In genomic region chr5:17314907-17315471, GRCh38 we compare ENCODE assay signal across 1 cellular context.
TF ChIP-seq lines count a peak whose summit lies in the region.

No MANE protein-coding gene starts in this region.

TF ChIP-seq in HEK293, 187 proteins besides CTCF, POLR2A, EP300 and RAD21 (continued from another document and continues in another):
- TF ChIP-seq PRDM6 (tag by site-specific recombination; IDR thresholded peaks at IDR 0.05) (no peak; the same call in 1 of the 2 replicates), ZNF626 (tag by site-specific recombination; IDR thresholded peaks at IDR 0.05) (no peak), ZBTB26 (tag by site-specific recombination; optimal IDR thresholded peaks at IDR 0.05) (no peak), HOXC10 (CRISPR knock-in tag; IDR thresholded peaks at IDR 0.05) (no peak), ZNF311 (tag by site-specific recombination; IDR thresholded peaks at IDR 0.05; ENCODE audit: borderline replicate concordance) (no peak), ZNF133 (tag by site-specific recombination; IDR thresholded peaks at IDR 0.05) (no peak), ZBTB20 (tag by site-specific recombination; IDR thresholded peaks at IDR 0.05) (0 out of 2 replicates have a peak, but pooled peaks have one; percentile 13), BCL6B (tag by site-specific recombination; IDR thresholded peaks at IDR 0.05) (peak; percentile 55), GLI4 (tag by site-specific recombination; IDR thresholded peaks at IDR 0.05) (no peak), BCL11A (tag by site-specific recombination; IDR thresholded peaks at IDR 0.05; ENCODE audit: low read depth) (peak; percentile 97), GFI1B (tag by site-specific recombination; IDR thresholded peaks at IDR 0.05) (peak; percentile 94), ZXDB (tag by site-specific recombination; IDR thresholded peaks at IDR 0.05) (peak; percentile 89), ZNF239 (tag by site-specific recombination; IDR thresholded peaks at IDR 0.05) (no peak), ZNF660 (tag by site-specific recombination; IDR thresholded peaks at IDR 0.05) (no peak), ZNF610 (tag by site-specific recombination; IDR thresholded peaks at IDR 0.05; ENCODE audit: borderline replicate concordance) (0 out of 2 replicates have a peak, but pooled peaks have one; percentile 47), ZNF18 (tag by site-specific recombination; IDR thresholded peaks at IDR 0.05) (0 out of 2 replicates have a peak, but pooled peaks have one; percentile 48), ZNF623 (tag by site-specific recombination; IDR thresholded peaks at IDR 0.05) (no peak), ZNF24 (tag by site-specific recombination; IDR thresholded peaks at IDR 0.05) (peak; percentile 83), ZNF302 (tag by site-specific recombination; IDR thresholded peaks at IDR 0.05; ENCODE audit: low read depth) (no peak), ZNF48 (tag by site-specific recombination; IDR thresholded peaks at IDR 0.05) (no peak), ZNF596 (tag by site-specific recombination; IDR thresholded peaks at IDR 0.05) (no peak), ZEB2 (tag by site-specific recombination; IDR thresholded peaks at IDR 0.05) (peak; percentile 87), ZSCAN4 (tag by site-specific recombination; IDR thresholded peaks at IDR 0.05) (peak; percentile 38; the same call in 1 of the 2 replicates), ZNF785 (tag by site-specific recombination; IDR thresholded peaks at IDR 0.05) (no peak), KLF10 (tag by site-specific recombination; IDR thresholded peaks at IDR 0.05) (peak; percentile 48; the same call in 1 of the 2 replicates), TCF7L2 (IDR thresholded peaks at IDR 0.05; ENCODE audit: borderline replicate concordance, low read depth, low read length) (no peak), ZNF114 (tag by site-specific recombination; IDR thresholded peaks at IDR 0.05) (no peak), ZNF704 (tag by site-specific recombination; IDR thresholded peaks at IDR 0.05) (no peak), ZNF26 (tag by site-specific recombination; IDR thresholded peaks at IDR 0.05) (no peak), ZBTB7A (tag by site-specific recombination; IDR thresholded peaks at IDR 0.05; ENCODE audit: low read depth) (peak; percentile 80; the same call in 1 of the 2 replicates), ZNF76 (tag by site-specific recombination; IDR thresholded peaks at IDR 0.05; ENCODE audit: borderline replicate concordance, low read depth) (0 out of 2 replicates have a peak, but pooled peaks have one; percentile 31), REST (tag by site-specific recombination; IDR thresholded peaks at IDR 0.05) (no peak), ZNF600 (tag by site-specific recombination; IDR thresholded peaks at IDR 0.05) (peak; percentile 38; the same call in 1 of the 2 replicates), MYNN (tag by site-specific recombination; IDR thresholded peaks at IDR 0.05; ENCODE audit: borderline replicate concordance) (no peak), SCRT2 (tag by site-specific recombination; IDR thresholded peaks at IDR 0.05) (peak; percentile 82), ZNF132 (tag by site-specific recombination; IDR thresholded peaks at IDR 0.05; ENCODE audit: borderline replicate concordance) (no peak), ZNF366 (tag by site-specific recombination; conservative IDR thresholded peaks at IDR 0.05) (peak; percentile 95), PRDM10 (tag by site-specific recombination; IDR thresholded peaks at IDR 0.05) (peak; percentile 59; the same call in 1 of the 2 replicates), YY2 (tag by site-specific recombination; IDR thresholded peaks at IDR 0.05) (no peak), BCL11B (tag by site-specific recombination; IDR thresholded peaks at IDR 0.05; ENCODE audit: low read depth) (peak; percentile 89), ZNF521 (tag by site-specific recombination; IDR thresholded peaks at IDR 0.05) (no peak), ZNF449 (tag by site-specific recombination; IDR thresholded peaks at IDR 0.05) (no peak), ZFP37 (tag by site-specific recombination; IDR thresholded peaks at IDR 0.05) (no peak), ZSCAN23 (tag by site-specific recombination; IDR thresholded peaks at IDR 0.05) (peak; percentile 97), GLI2 (tag by site-specific recombination; IDR thresholded peaks at IDR 0.05; ENCODE audit: borderline replicate concordance, low read depth) (0 out of 2 replicates have a peak, but pooled peaks have one; percentile 24)
